In the genomic region with DNA sequence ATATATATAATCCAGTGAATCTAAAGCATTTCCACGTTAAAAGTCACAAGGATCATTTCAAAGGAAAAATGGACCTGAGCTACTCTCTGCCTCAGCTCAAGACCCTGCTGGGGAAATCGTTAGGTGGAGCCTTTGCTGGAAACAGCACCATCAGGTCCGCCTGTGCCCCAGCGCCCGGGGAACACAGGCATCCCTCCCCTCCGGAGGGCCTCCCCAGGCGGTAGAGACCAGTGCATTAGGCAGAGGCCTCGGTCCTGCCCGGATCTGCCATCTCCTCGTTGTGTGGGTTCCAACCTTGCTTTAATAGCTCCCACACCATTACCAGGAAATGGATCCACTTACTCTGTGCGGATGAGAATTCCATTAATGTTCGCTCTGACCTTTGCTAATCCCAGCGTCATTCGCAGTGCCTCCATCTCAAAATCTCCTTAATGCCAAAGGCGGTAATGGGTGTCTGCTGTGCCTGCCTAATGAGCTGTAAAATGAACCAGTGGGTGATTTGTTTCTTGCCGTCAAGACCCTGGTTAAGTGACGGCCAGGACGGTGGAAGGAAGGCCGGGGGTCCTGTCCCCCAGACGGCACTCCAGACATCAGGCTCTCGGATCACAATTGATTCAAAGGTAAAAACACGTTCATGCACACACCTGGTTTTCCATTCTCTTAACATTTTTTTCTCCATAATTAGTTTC, we compare ENCODE assay signal across 24 cellular contexts. TPM values are rescaled to one million over a fixed set of nuclear protein-coding genes. Genes with fewer than 3 reads are reported as not detected.
DNase-seq lines count a peak whose midpoint lies in the region; TF ChIP-seq lines count a peak whose summit lies in the region.
"Had no signal": no experiment of that assay in that cellular context is flagged by ENCODE, and none has a peak within 500 bp of the region (broad histone marks: within the 10 kb centered on the region; RNA-seq: fewer than 3 reads in every experiment).

No MANE protein-coding gene starts in this region.

- H3K36me3 Mint-ChIP-seq in Caco-2 (ENCODE audit: insufficient read depth, unreplicated experiment) = no peaks in the 10 kb centered on the region
- H3K36me3 Mint-ChIP-seq: CD4-positive, CD25-positive, alpha-beta regulatory T cell had no signal

- BruUV-seq in Caco-2 (replicated peaks; lab: Mats Ljungman, UMichigan) = no TSS peak

- H3K9me3 Mint-ChIP-seq in Caco-2 (ENCODE audit: unreplicated experiment) = no peaks in the 10 kb centered on the region
- H3K9me3 Mint-ChIP-seq: CD4-positive, CD25-positive, alpha-beta regulatory T cell; GM23338; HFFc6 had no signal

- H3K27ac ChIP-seq in colonic mucosa = no peak overlapping the region
- H3K27ac ChIP-seq: RWPE1, SK-N-MC had no signal

- H3K4me3 ChIP-seq in Caco-2 (ENCODE audit: low read depth, low read length) = no peak overlapping the region
- H3K4me3 ChIP-seq in colonic mucosa = no peak overlapping the region
- H3K4me3 ChIP-seq: GM23338, HAP-1, MG63, SK-N-MC had no signal

- H3K4me1 Mint-ChIP-seq in Caco-2 (ENCODE audit: low read depth, unreplicated experiment) = peaks cover 9% of the 10 kb centered on the region
- H3K4me1 Mint-ChIP-seq: CD4-positive, CD25-positive, alpha-beta regulatory T cell had no signal

- H3K27me3 ChIP-seq in Caco-2 (replicated peaks; ENCODE audit: control insufficient read depth, insufficient read depth, low read length) = no peaks in the 10 kb centered on the region
- no peaks in the 10 kb centered on the region for H3K27me3 ChIP-seq in colonic mucosa
- H3K27me3 ChIP-seq: MG63 had no signal

- TF ChIP-seq CTCF in Caco-2 (IDR thresholded peaks at IDR 0.05; ENCODE audit: insufficient read depth in 1 of 2, low read depth in 1 of 2, low read length in 1 of 2, severe bottlenecking in 1 of 2, unreplicated experiment in 1 of 2) (no peak), colonic mucosa (IDR thresholded peaks at IDR 0.05) (no peak)

- H3K9me3 ChIP-seq in Caco-2 = no peaks in the 10 kb centered on the region
- H3K9me3 ChIP-seq in colonic mucosa = no peaks in the 10 kb centered on the region
- H3K9me3 ChIP-seq: HAP-1, MG63 had no signal

- intact Hi-C loops in Caco-2 (cut with micrococcal nuclease; ENCODE audit: unreplicated experiment) = no loop called here
- intact Hi-C loops in colonic mucosa (cut with DNase I) = no loop called here

- CTCF ChIA-PET in Caco-2 (lab: Charles Lee) = no interaction called here

- H3K4me3 Mint-ChIP-seq in Caco-2 (ENCODE audit: unreplicated experiment) = no peak overlapping the region
- H3K4me3 Mint-ChIP-seq: CD4-positive, CD25-positive, alpha-beta regulatory T cell; GM23338; HFFc6 had no signal

- H3K27me3 Mint-ChIP-seq in Caco-2 (ENCODE audit: insufficient read depth, unreplicated experiment) = no peaks in the 10 kb centered on the region

- H3K9ac ChIP-seq in colonic mucosa (ENCODE audit: low read depth in 2 of 2, low read length in 2 of 2) = no peak overlapping the region

- peaks cover 23% of the 10 kb centered on the region for H3K4me1 ChIP-seq in Caco-2
- peaks cover 5% of the 10 kb centered on the region for H3K4me1 ChIP-seq in colonic mucosa
- H3K4me1 ChIP-seq: HAP-1 had no signal

- DNase-seq in Caco-2 (peak in 1 of 2 experiments; percentile 17), colonic mucosa (peak; percentile 11), mucosa of gallbladder (ENCODE audit: low spot score) (peak; percentile 7), retina (peak; percentile 75), SKM-1 treated with dmso at 0.1 percent for 144 hours (lab: John Stamatoyannopoulos, UW; ENCODE audit: unreplicated experiment) (no peak), DMS114 treated with DMSO at 0.1 percent for 48 hours (lab: John Stamatoyannopoulos, UW; ENCODE audit: unreplicated experiment) (no peak), cerebellar nuclear complex (lab: John Stamatoyannopoulos, UW) (no peak), H4 (ENCODE audit: low spot score) (no peak)
- DNase-seq: CD4-positive, CD25-positive, alpha-beta regulatory T cell; DMS53; HFFc6; KBM-7; MG63; NCI-H1105 treated with DMSO at 0.1 percent for 48 hours; NCI-H146; NCI-H1930; NCI-H2107; NCI-H446 treated with DMSO at 0.1 percent for 48 hours; NCI-H526; SIG-M5 had no signal

- H3K27ac Mint-ChIP-seq in Caco-2 (ENCODE audit: unreplicated experiment) = peak overlapping the region; percentile 19
- H3K27ac Mint-ChIP-seq: GM23338, HFFc6 had no signal

- H3K36me3 ChIP-seq in Caco-2 (ENCODE audit: control insufficient read depth, insufficient read depth, low read length) (no peaks in the 10 kb centered on the region), colonic mucosa (no peaks in the 10 kb centered on the region)
- H3K36me3 ChIP-seq: HAP-1, MG63 had no signal

- POLR2A ChIA-PET in Caco-2 (lab: Charles Lee) = interaction anchor here (0.6 kb wide), 1 partner anchor 105 kb away, joined by 3 read pairs; no protein-coding TSS in a partner anchor

RNA-seq across cellular contexts. Expression of gene FAM20C, which starts 23.1 kb away (rescaled TPM):
- total RNA-seq in Caco-2 (2022) (34.0 and 37.6 TPM in 2 replicates), colonic mucosa (10 to 100 TPM; 18.5 to 18.9 TPM), mucosa of gallbladder (99.2 TPM)
- total RNA-seq in H4 (2014; rRNA removed; shearing (Covaris generic)) = 132 and 164 TPM in 2 replicates
- total RNA-seq: CD4-positive, CD25-positive, alpha-beta regulatory T cell had no signal

Comparison
In these comparisons a context has a peak if more than half of its experiments do, and no peak if none do; other contexts are left out.
1. DNase-seq: peak in colonic mucosa (single experiment), mucosa of gallbladder (single experiment) and retina (single experiment); none in SKM-1 treated with dmso at 0.1 percent for 144 hours (single experiment), DMS114 treated with DMSO at 0.1 percent for 48 hours (single experiment), cerebellar nuclear complex (0 of 2) and H4 (single experiment).